ENCODE assay signal across 10 cellular contexts in genomic region chr15:83068054-83068453, GRCh38. TPM values are rescaled to one million over a fixed set of nuclear protein-coding genes. Genes with fewer than 3 reads are reported as not detected.
DNase-seq lines count a peak whose midpoint lies in the region; ATAC-seq and TF ChIP-seq lines count a peak whose summit lies in the region.
"Had no signal": no experiment of that assay in that cellular context is flagged by ENCODE, and none has a peak within 500 bp of the region (broad histone marks: within the 10 kb centered on the region; RNA-seq: fewer than 3 reads in every experiment).

No MANE protein-coding gene starts in this region.

- H3K9me3 ChIP-seq in CD8-positive, alpha-beta T cell (ENCODE audit: low read length), result no peaks in the 10 kb centered on the region
- H3K9me3 ChIP-seq in OCI-LY3 (ENCODE audit: insufficient read depth, low read length), result peaks cover 1% of the 10 kb centered on the region; the same call in 1 of the 2 replicates
- no peaks in the 10 kb centered on the region for H3K9me3 ChIP-seq in parathyroid adenoma (ENCODE audit: control insufficient read depth, low read length)

- H3K9me3 Mint-ChIP-seq in CD8-positive, alpha-beta T cell, result peaks cover 8% of the 10 kb centered on the region
- H3K9me3 Mint-ChIP-seq in effector memory CD8-positive, alpha-beta T cell, result no peaks in the 10 kb centered on the region

- peaks cover 31% of the 10 kb centered on the region for H3K4me1 ChIP-seq in CD8-positive, alpha-beta T cell (ENCODE audit: insufficient read depth, low read length)
- peaks cover 37% of the 10 kb centered on the region for H3K4me1 ChIP-seq in OCI-LY3 (ENCODE audit: low read length)
- H3K4me1 ChIP-seq in parathyroid adenoma, result peaks cover 7% of the 10 kb centered on the region

- peak overlapping the region; percentile 79 for H3K4me3 Mint-ChIP-seq in CD8-positive, alpha-beta T cell
- no peak overlapping the region for H3K4me3 Mint-ChIP-seq in effector memory CD8-positive, alpha-beta T cell

- H3K27me3 ChIP-seq in CD8-positive, alpha-beta T cell (ENCODE audit: insufficient read depth, low read length), result no peaks in the 10 kb centered on the region
- H3K27me3 ChIP-seq in OCI-LY3 (ENCODE audit: low read depth, low read length) (no peaks in the 10 kb centered on the region), parathyroid adenoma (ENCODE audit: control insufficient read depth, insufficient read depth, low read length) (no peaks in the 10 kb centered on the region)

- ATAC-seq in CD8-positive, alpha-beta T cell, result no peak
- no peak for ATAC-seq in effector memory CD8-positive, alpha-beta T cell (replicated peaks)

- peaks cover 28% of the 10 kb centered on the region for H4K20me1 ChIP-seq in OCI-LY3 (ENCODE audit: insufficient read depth, low read length)

- DNase-seq in CD8-positive, alpha-beta T cell, result no peak
- no peak for DNase-seq in effector memory CD8-positive, alpha-beta T cell
- no peak for DNase-seq in NCI-H748 (lab: John Stamatoyannopoulos, UW; ENCODE audit: unreplicated experiment)
- no peak for DNase-seq in mesenteric fat pad (ENCODE audit: low spot score)
- DNase-seq in GM13977 (ENCODE audit: low spot score), result no peak
- DNase-seq in nucleus accumbens (lab: John Stamatoyannopoulos, UW), result no peak
- DNase-seq: activated CD4-positive, alpha-beta T cell treated with anti-CD3 and anti-CD28 coated beads, Interleukin-2, amount 50 U/mL, for 1 hour had no signal

- H3K27ac Mint-ChIP-seq in CD8-positive, alpha-beta T cell, result peak overlapping the region; percentile 75
- peak overlapping the region; percentile 86 to 87 for H3K27ac Mint-ChIP-seq in effector memory CD8-positive, alpha-beta T cell

- intact Hi-C loops in CD8-positive, alpha-beta T cell (cut with DNase I, micrococcal nuclease), result loop anchor here (5.0 to 10.0 kb wide), 6 partner anchors 137 to 1023 kb away; partner anchors contain the start of genes HDGFL3 (in 2 of the 2), EFL1 (in 1 of the 2), MEX3B (in 1 of the 2) and SAXO2 (in 1 of the 2)

- peak overlapping the region; percentile 95 for H3K4me2 ChIP-seq in OCI-LY3 (ENCODE audit: low read length)
- no peak overlapping the region for H3K4me2 ChIP-seq in parathyroid adenoma (ENCODE audit: low read length)

- no peak overlapping the region for H3K4me3 ChIP-seq in CD8-positive, alpha-beta T cell (ENCODE audit: low read depth, low read length)
- peak overlapping the region; percentile 84 for H3K4me3 ChIP-seq in OCI-LY3 (ENCODE audit: low read length)
- no peak overlapping the region for H3K4me3 ChIP-seq in parathyroid adenoma (ENCODE audit: low read depth, low read length)

- no peaks in the 10 kb centered on the region for H3K27me3 Mint-ChIP-seq in CD8-positive, alpha-beta T cell (ENCODE audit: low read depth)
- peaks cover 0 to 6% of the 10 kb centered on the region in 2 donors for H3K27me3 Mint-ChIP-seq in effector memory CD8-positive, alpha-beta T cell

- no peak overlapping the region for H3K27ac ChIP-seq in CD8-positive, alpha-beta T cell (ENCODE audit: low read depth, low read length)
- peak overlapping the region; percentile 73 for H3K27ac ChIP-seq in OCI-LY3 (ENCODE audit: low read length)
- peak overlapping the region; percentile 92 for H3K27ac ChIP-seq in parathyroid adenoma

- H3K4me1 Mint-ChIP-seq in CD8-positive, alpha-beta T cell (ENCODE audit: low read depth), result peaks cover 26% of the 10 kb centered on the region
- peaks cover 9 to 20% of the 10 kb centered on the region in 2 donors for H3K4me1 Mint-ChIP-seq in effector memory CD8-positive, alpha-beta T cell (ENCODE audit: low read depth in 2 of 2)

- H2AFZ ChIP-seq in OCI-LY3 (ENCODE audit: low read depth, low read length), result peak overlapping the region; percentile 53
- peak overlapping the region; percentile 89 for H2AFZ ChIP-seq in parathyroid adenoma

- CTCF ChIA-PET in CD8-positive, alpha-beta T cell (lab: Charles Lee), result no interaction called here

- peaks cover 40% of the 10 kb centered on the region for H3K79me2 ChIP-seq in OCI-LY3 (ENCODE audit: low read length)
- H3K79me2 ChIP-seq in parathyroid adenoma, result peaks cover 23% of the 10 kb centered on the region

- H3K36me3 ChIP-seq in CD8-positive, alpha-beta T cell (ENCODE audit: insufficient read depth, low read length), result no peaks in the 10 kb centered on the region
- H3K36me3 ChIP-seq in OCI-LY3 (replicated peaks; ENCODE audit: low read depth, low read length) (peaks cover 4% of the 10 kb centered on the region), parathyroid adenoma (ENCODE audit: control insufficient read depth, insufficient read depth, low read length) (no peaks in the 10 kb centered on the region)

- POLR2A ChIA-PET in CD8-positive, alpha-beta T cell (lab: Charles Lee), result interaction anchor here (0.9 kb wide), 1 partner anchor 57 kb away, joined by 3 read pairs; no protein-coding TSS in a partner anchor

- H3K9ac ChIP-seq in OCI-LY3 (ENCODE audit: low read length), result peak overlapping the region; percentile 90
- H3K9ac ChIP-seq in parathyroid adenoma, result no peak overlapping the region

- peaks cover 9% of the 10 kb centered on the region for H3K36me3 Mint-ChIP-seq in CD8-positive, alpha-beta T cell
- H3K36me3 Mint-ChIP-seq in effector memory CD8-positive, alpha-beta T cell (ENCODE audit: insufficient read depth), result peaks cover 4% of the 10 kb centered on the region

- in situ Hi-C loops in GM13977 (cut with MboI; ENCODE audit: low pct_unique_long_range_greater_than_20kb, low sequenced_read_pairs, unreplicated experiment), result no loop called here

- TF ChIP-seq CTCF in CD8-positive, alpha-beta T cell (IDR thresholded peaks at IDR 0.05), result no peak
- TF ChIP-seq CTCF in OCI-LY3 (IDR thresholded peaks at IDR 0.05; ENCODE audit: low read depth, low read length) (no peak), parathyroid adenoma (IDR thresholded peaks at IDR 0.05) (no peak), GM13977 (IDR thresholded peaks at IDR 0.05; ENCODE audit: extremely low read depth, insufficient read depth, missing control alignments) (no peak)

RNA-seq across cellular contexts. Expression of gene BTBD1, which starts 1.0 kb away (rescaled TPM):
- 10 to 100 TPM; 32.5 to 33.6 TPM for total RNA-seq in CD8-positive, alpha-beta T cell
- total RNA-seq in mesenteric fat pad, result 49.0 TPM

RNA-seq across cellular contexts. Expression of gene TM6SF1, which starts 39.4 kb away (rescaled TPM):
- not detected for total RNA-seq in CD8-positive, alpha-beta T cell
- total RNA-seq in mesenteric fat pad, result 12.4 TPM
- total RNA-seq: G401 had no signal

RNA-seq across cellular contexts. Expression of gene C15orf40, which starts 56.6 kb away (rescaled TPM):
- 10 to 100 TPM; 11.8 to 12.3 TPM for total RNA-seq in CD8-positive, alpha-beta T cell
- 21.5 TPM for total RNA-seq in mesenteric fat pad

Comparison
In these comparisons a context has a peak if more than half of its experiments do, and no peak if none do; other contexts are left out.
1. RNA of gene TM6SF1, which starts 39.4 kb away (total RNA-seq): 12.4 TPM in mesenteric fat pad (single experiment); not detected in CD8-positive, alpha-beta T cell; every median in the first group is over 10 times any median in the second.